8 cellular contexts compared by ENCODE assay signal in the genomic region with DNA sequence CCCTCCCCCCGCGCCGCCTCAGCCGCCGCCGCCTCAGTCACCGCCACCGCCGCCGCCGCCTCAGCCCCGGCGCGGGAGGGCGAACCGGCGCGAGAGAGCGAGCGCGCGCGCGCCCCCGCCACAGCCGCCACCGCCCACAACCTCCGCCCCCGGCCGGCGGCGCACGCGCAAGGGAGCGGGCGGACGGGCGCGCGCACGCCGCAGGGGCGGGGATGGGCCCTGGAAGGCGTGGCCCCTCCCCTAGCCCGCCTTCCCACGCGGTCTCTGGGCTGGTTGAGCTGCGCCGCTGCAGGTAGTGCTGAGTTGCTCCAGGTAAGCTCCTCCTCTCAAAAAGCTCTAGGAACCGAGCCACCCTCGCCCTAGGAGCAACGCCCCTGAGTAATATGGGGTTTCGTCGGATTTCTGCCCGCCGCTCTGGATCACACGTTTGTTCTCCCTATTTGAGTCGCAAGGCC. TPM values are rescaled to one million over a fixed set of nuclear protein-coding genes. Genes with fewer than 3 reads are reported as not detected.
DNase-seq lines count a peak whose midpoint lies in the region; ATAC-seq, FAIRE-seq and TF ChIP-seq lines count a peak whose summit lies in the region.

Gene TMCC1 (minus strand): TSS at position 96 of the 455 bp plus-strand sequence.

- CTCF ChIA-PET in A549 (lab: Yijun Ruan, JAX): interaction anchor here (0.8 to 1.5 kb wide), 4 partner anchors 14 to 68 kb away, joined by 3 to 4 read pairs (median 3); no protein-coding TSS in a partner anchor
- CTCF ChIA-PET in WTC11 (lab: Charles Lee): interaction anchor here (0.9 to 1.0 kb wide), 4 partner anchors 40 to 109 kb away, joined by 3 read pairs; no protein-coding TSS in a partner anchor

- POLR2A ChIA-PET in A549 (lab: Yijun Ruan, JAX): interaction anchor here (0.6 to 1.0 kb wide), 4 partner anchors 9 to 31 kb away, joined by 3 to 4 read pairs (median 4); no protein-coding TSS in a partner anchor
- POLR2A ChIA-PET in WTC11 (lab: Charles Lee): interaction anchor here (0.7 to 1.0 kb wide), 2 partner anchors 183 to 772 kb away, joined by 3 read pairs; partner anchors contain the start of gene RAB43

- H3K27ac ChIP-seq in A549: peak within 1 kb of the TSS; percentile 88 to 99

- no peaks in the 10 kb centered on the region for H3K9me3 ChIP-seq in A549

- peaks cover 32% of the 10 kb centered on the region for H3K4me1 Mint-ChIP-seq in WTC11
- peaks cover 32 to 47% of the 10 kb centered on the region in 2 donors for H3K4me1 Mint-ChIP-seq in immature natural killer cell

- TF ChIP-seq CTCF in A549 (IDR thresholded peaks at IDR 0.05) (no peak), WTC11 (IDR thresholded peaks at IDR 0.05) (no peak), bronchial epithelial cell (IDR thresholded peaks at IDR 0.05; ENCODE audit: insufficient read depth, low read length, severe bottlenecking) (no peak)

- FAIRE-seq in A549 (lab: Jason Lieb, UNC) (no peak), bronchial epithelial cell (lab: Jason Lieb, UNC) (no peak)

- no peaks in the 10 kb centered on the region for H3K27me3 ChIP-seq in bronchial epithelial cell (ENCODE audit: control insufficient read depth, insufficient read depth, low read length)

- no peak for TF ChIP-seq EP300 in A549 (IDR thresholded peaks at IDR 0.05)

- WGBS in A549 (ENCODE audit: missing lambda C conversion rate): 0% methylated on average over 11 of the region's 58 CpGs

- H3K4me1 ChIP-seq in A549: peaks cover 41% of the 10 kb centered on the region

- peak within 1 kb of the TSS; percentile 89 for H3K4me3 Mint-ChIP-seq in WTC11
- peak within 1 kb of the TSS; percentile 89 to 94 (median 93) for H3K4me3 Mint-ChIP-seq in immature natural killer cell

- ATAC-seq in A549: peak; percentile 90 to 94
- ATAC-seq in GM18861 (IDR thresholded peaks at IDR 0.05; ENCODE audit: unreplicated experiment): peak; percentile 65
- peak; percentile 77 for ATAC-seq in HG03095 (IDR thresholded peaks at IDR 0.05; ENCODE audit: unreplicated experiment)
- ATAC-seq in WTC11: peak; percentile 96

- H3K4me3 ChIP-seq in A549 (peak within 1 kb of the TSS; percentile 59), bronchial epithelial cell (ENCODE audit: low read depth, low read length) (peak within 1 kb of the TSS; percentile 87)

- H3K9me3 Mint-ChIP-seq in WTC11 (peaks cover 9% of the 10 kb centered on the region), immature natural killer cell (no peaks in the 10 kb centered on the region)

- TF ChIP-seq RAD21 in A549 (conservative IDR thresholded peaks at IDR 0.05 in 1 of 2, IDR thresholded peaks at IDR 0.05 in 1 of 2): no peak

- H3K27ac Mint-ChIP-seq in WTC11: peak within 1 kb of the TSS; percentile 96
- H3K27ac Mint-ChIP-seq in immature natural killer cell: peak within 1 kb of the TSS; percentile 87 to 95 (median 88)

- H3K4me2 ChIP-seq in A549: peak within 1 kb of the TSS; percentile 86

- no peaks in the 10 kb centered on the region for H3K36me3 ChIP-seq in bronchial epithelial cell (ENCODE audit: control insufficient read depth, insufficient read depth, low read length)

- H3K36me3 Mint-ChIP-seq in WTC11 (no peaks in the 10 kb centered on the region; the same call in 1 of the 2 replicates), immature natural killer cell (peaks cover 0 to 5% (median 0%) of the 10 kb centered on the region in 3 donors)

- H3K27me3 Mint-ChIP-seq in WTC11 (ENCODE audit: low read depth): no peaks in the 10 kb centered on the region
- H3K27me3 Mint-ChIP-seq in immature natural killer cell (ENCODE audit: low read depth in 3 of 3): peaks cover 0 to 13% (median 8%) of the 10 kb centered on the region in 3 donors

- TF ChIP-seq POLR2A in A549 (IDR thresholded peaks at IDR 0.05; ENCODE audit: low read length): peak; percentile 43

- DNase-seq in A549 (ENCODE audit: low read depth in 1 of 2, low spot score in 1 of 2) (peak; percentile 81 to 86), NCI-H2196 (lab: John Stamatoyannopoulos, UW; ENCODE audit: unreplicated experiment) (peak; percentile 98), WTC11 (ENCODE audit: low spot score) (peak; percentile 88), bronchial epithelial cell (ENCODE audit: low read depth) (peak; percentile 89), immature natural killer cell (peak; percentile 86 to 90 (median 90)), smooth muscle cell of the brain vasculature (ENCODE audit: low read depth, low spot score) (peak; percentile 40)

TF ChIP-seq in A549, 52 proteins besides CTCF, POLR2A, EP300 and RAD21:
- peak; percentile 24; the same call in 1 of the 2 replicates for TF ChIP-seq PHF8 (IDR thresholded peaks at IDR 0.05; ENCODE audit: borderline replicate concordance, low read depth)
- no peak for TF ChIP-seq CHD2 (IDR thresholded peaks at IDR 0.05; ENCODE audit: low read length, partially characterized antibody)
- TF ChIP-seq ESRRA (IDR thresholded peaks at IDR 0.05; ENCODE audit: borderline replicate concordance, low read length): no peak
- peak; percentile 77; the same call in 1 of the 2 replicates for TF ChIP-seq MYC (IDR thresholded peaks at IDR 0.05; ENCODE audit: borderline replicate concordance, low read length)
- TF ChIP-seq, protein P1, sequence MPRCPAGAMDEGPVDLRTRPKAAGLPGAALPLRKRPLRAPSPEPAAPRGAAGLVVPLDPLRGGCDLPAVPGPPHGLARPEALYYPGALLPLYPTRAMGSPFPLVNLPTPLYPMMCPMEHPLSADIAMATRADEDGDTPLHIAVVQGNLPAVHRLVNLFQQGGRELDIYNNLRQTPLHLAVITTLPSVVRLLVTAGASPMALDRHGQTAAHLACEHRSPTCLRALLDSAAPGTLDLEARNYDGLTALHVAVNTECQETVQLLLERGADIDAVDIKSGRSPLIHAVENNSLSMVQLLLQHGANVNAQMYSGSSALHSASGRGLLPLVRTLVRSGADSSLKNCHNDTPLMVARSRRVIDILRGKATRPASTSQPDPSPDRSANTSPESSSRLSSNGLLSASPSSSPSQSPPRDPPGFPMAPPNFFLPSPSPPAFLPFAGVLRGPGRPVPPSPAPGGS (IDR thresholded peaks at IDR 0.05): peak; percentile 53; the same call in 1 of the 3 replicates
- no peak for TF ChIP-seq SMC3 (IDR thresholded peaks at IDR 0.05)
- no peak for TF ChIP-seq JUNB (IDR thresholded peaks at IDR 0.05)
- TF ChIP-seq, protein P2, sequence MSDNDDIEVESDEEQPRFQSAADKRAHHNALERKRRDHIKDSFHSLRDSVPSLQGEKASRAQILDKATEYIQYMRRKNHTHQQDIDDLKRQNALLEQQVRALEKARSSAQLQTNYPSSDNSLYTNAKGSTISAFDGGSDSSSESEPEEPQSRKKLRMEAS (IDR thresholded peaks at IDR 0.05): peak; percentile 86
- TF ChIP-seq CBX8 (IDR thresholded peaks at IDR 0.05): no peak
TF ChIP-seq in A549: peak in this region for 4.

TF ChIP-seq in WTC11, 78 proteins besides CTCF, POLR2A, EP300 and RAD21:
- TF ChIP-seq SP1 (CRISPR knock-in tag; conservative IDR thresholded peaks at IDR 0.05) (peak; percentile 74), EMX1 (CRISPR knock-in tag; IDR thresholded peaks at IDR 0.05) (no peak)

RNA-seq across cellular contexts. Expression of gene TMCC1, which starts in this region (rescaled TPM):
- polyA plus RNA-seq in A549 (2011; rRNA removed) (75.7 and 75.8 TPM in 2 replicates), A549 (2017; fragmentation: RNase III; extraction: RNeasy Plus Mini Kit Qiagen cat#74134 plus additional on column Dnase treatment) (28.1 to 35.3 TPM (median 30.3 TPM) in 3 replicates), immature natural killer cell (1 to 10 TPM; 1.7 to 5.6 (median 2.2) TPM)
- polyA plus RNA-seq in A549 (2012; cell fraction: cytosol; rRNA removed): 7.0 and 7.6 TPM in 2 replicates
- polyA plus RNA-seq in A549 (2012; cell fraction: nucleus; rRNA removed): 3.7 and 4.9 TPM in 2 replicates
- polyA minus RNA-seq in A549 (2011; rRNA and poly(A)+ RNA removed): 36.3 and 40.5 TPM in 2 replicates
- total RNA-seq in WTC11 (2021) (20.6 to 29.3 TPM (median 23.6 TPM) in 3 replicates), bronchial epithelial cell (18.2 and 19.8 TPM in 2 replicates)

Comparison
In these comparisons a context has a peak if more than half of its experiments do, and no peak if none do; other contexts are left out.
1. Peak in every context shown above with its lines: DNase-seq, ATAC-seq, H3K4me3 ChIP-seq and H3K27ac ChIP-seq.
2. DNase-seq: peak in every context shown above with its lines; median percentile 98 in NCI-H2196; 90 in immature natural killer cell; 89 in bronchial epithelial cell; 88 in WTC11; 84 in A549; 40 in smooth muscle cell of the brain vasculature.